ENCODE assay signal across 26 cellular contexts in the genomic region with DNA sequence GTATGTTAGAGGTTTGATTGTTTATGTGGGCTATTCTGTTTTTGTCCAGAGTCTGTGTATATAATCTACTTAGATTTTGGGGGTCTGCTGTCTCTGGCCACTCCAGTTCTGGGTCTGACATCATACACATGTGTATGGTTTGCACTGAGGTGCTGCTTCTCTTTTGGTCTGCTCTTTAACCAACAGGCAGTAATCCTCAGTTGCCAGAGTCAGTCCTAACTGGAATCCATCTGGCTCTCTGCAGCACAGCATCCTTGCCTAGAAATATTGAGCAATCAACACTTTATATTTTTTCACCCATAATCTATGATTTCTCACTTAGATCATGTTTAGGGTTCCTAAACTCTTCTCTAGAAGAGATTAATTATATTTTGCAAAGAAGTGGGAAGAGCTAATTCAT.
"Had no signal": no experiment of that assay in that cellular context is flagged by ENCODE, and none has a peak within 500 bp of the region (broad histone marks: within the 10 kb centered on the region; RNA-seq: fewer than 3 reads in every experiment).

No MANE protein-coding gene starts in this region.

- DNase-seq: hypothalamus; immature natural killer cell; kidney; left colon; left ventricle myocardium inferior; mesendoderm; naive B cell; natural killer cell; nephron progenitor cell; ovary; sigmoid colon; small intestine; spleen; stimulated activated CD4-positive, alpha-beta T cell treated with anti-CD3 and anti-CD28 coated beads, Interleukin-4, amount 100 ng/mL, for 24 hours; stimulated activated naive CD4-positive, alpha-beta T cell; tibial artery; trophoblast cell; upper lobe of right lung had no signal

- H3K36me3 Mint-ChIP-seq: immature natural killer cell; mesothelial cell of epicardium; naive B cell; natural killer cell; stimulated activated effector memory CD8-positive, alpha-beta T cell treated with anti-CD3 and anti-CD28 coated beads, Interleukin-12 subunit alpha, Interleukin-12 subunit beta, amount 100 ng/mL, for 72 hours had no signal

- H3K4me1 Mint-ChIP-seq: immature natural killer cell; mesothelial cell of epicardium; naive B cell; natural killer cell; nephron progenitor cell; stimulated activated effector memory CD8-positive, alpha-beta T cell treated with anti-CD3 and anti-CD28 coated beads, Interleukin-12 subunit alpha, Interleukin-12 subunit beta, amount 100 ng/mL, for 72 hours had no signal

- H3K27me3 Mint-ChIP-seq: progenitor cell of endocrine pancreas had no signal

- H3K4me3 Mint-ChIP-seq: immature natural killer cell; mesothelial cell of epicardium; naive B cell; natural killer cell; nephron progenitor cell; stimulated activated effector memory CD8-positive, alpha-beta T cell treated with anti-CD3 and anti-CD28 coated beads, Interleukin-12 subunit alpha, Interleukin-12 subunit beta, amount 100 ng/mL, for 72 hours; stimulated activated naive CD8-positive, alpha-beta T cell treated with anti-CD3 and anti-CD28 coated beads, Interleukin-15, Interleukin-2, amounts not matched to agents 100 ng/mL and 50 ng/mL, for 24 hours had no signal

- H3K27ac Mint-ChIP-seq: immature natural killer cell; mesothelial cell of epicardium; naive B cell; natural killer cell; nephron progenitor cell; progenitor cell of endocrine pancreas; stimulated activated effector memory CD8-positive, alpha-beta T cell treated with anti-CD3 and anti-CD28 coated beads, Interleukin-12 subunit alpha, Interleukin-12 subunit beta, amount 100 ng/mL, for 72 hours; stimulated activated naive CD8-positive, alpha-beta T cell treated with anti-CD3 and anti-CD28 coated beads, Interleukin-15, Interleukin-2, amounts not matched to agents 100 ng/mL and 50 ng/mL, for 24 hours had no signal

- H3K9me3 Mint-ChIP-seq: mesothelial cell of epicardium; natural killer cell; stimulated activated effector memory CD8-positive, alpha-beta T cell treated with anti-CD3 and anti-CD28 coated beads, Interleukin-12 subunit alpha, Interleukin-12 subunit beta, amount 100 ng/mL, for 72 hours had no signal

- H3K4me3 ChIP-seq: left ventricle myocardium inferior, lung, ovary, right atrium auricular region, sigmoid colon, spleen, suprapubic skin, thoracic aorta, tibial artery, upper lobe of right lung had no signal
